Comparison of ENCODE assay signal across 24 cellular contexts in the genomic region with DNA sequence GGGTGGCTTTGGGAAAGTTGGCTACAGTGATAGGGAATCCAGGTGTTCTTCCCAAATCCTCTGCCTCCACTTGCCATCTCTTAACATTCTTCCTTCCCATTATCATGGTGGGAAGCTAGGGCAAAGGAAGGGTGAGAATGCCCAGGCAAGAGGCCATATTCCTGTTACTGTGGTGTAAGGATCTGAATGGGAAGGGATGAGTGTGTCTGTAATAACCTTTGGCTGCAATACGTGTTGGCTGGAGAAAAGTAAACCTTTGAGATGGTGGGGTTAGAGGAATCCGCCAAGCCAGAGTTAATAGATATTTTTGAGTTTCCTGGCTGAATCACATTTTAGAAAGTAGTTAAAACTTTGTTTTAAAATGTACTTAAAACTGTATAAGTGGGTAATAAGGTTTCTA. TPM values are rescaled to one million over a fixed set of nuclear protein-coding genes. Genes with fewer than 3 reads are reported as not detected.
A peak's percentile ranks its signal among the peaks of the same experiment; 100 is the strongest.
DNase-seq lines count a peak whose midpoint lies in the region; ATAC-seq, FAIRE-seq and TF ChIP-seq lines count a peak whose summit lies in the region.
"Had no signal": no experiment of that assay in that cellular context is flagged by ENCODE, and none has a peak within 500 bp of the region (broad histone marks: within the 10 kb centered on the region; RNA-seq: fewer than 3 reads in every experiment).

No MANE protein-coding gene starts in this region.

- H3K27ac ChIP-seq in liver (ENCODE audit: low read depth in 1 of 2, low read length in 2 of 2) (peak overlapping the region; percentile 52 to 76), HepG2 (ENCODE audit: extremely low read length, insufficient read depth, low read length) (no peak overlapping the region), foreskin keratinocyte (peak overlapping the region; percentile 56), psoas muscle (peak overlapping the region; percentile 79)
- H3K27ac ChIP-seq: BLaER1, KMS-11, Peyer's patch had no signal

- intact Hi-C loops in HepG2 (cut with micrococcal nuclease; ENCODE audit: unreplicated experiment) (no loop called here), psoas muscle (cut with DNase I) (loop anchor here in 1 of 2 donors (10.0 kb wide), 1 partner anchor 72 kb away; no protein-coding TSS in a partner anchor)

- H2AFZ ChIP-seq in HepG2 (ENCODE audit: low read length) = no peak overlapping the region

- H4K20me1 ChIP-seq in HepG2 (ENCODE audit: insufficient read depth, low read length) = no peaks in the 10 kb centered on the region
- H4K20me1 ChIP-seq: BLaER1 had no signal

- no peak for TF ChIP-seq EP300 in HepG2 (IDR thresholded peaks at IDR 0.05; ENCODE audit: low read depth in 2 of 2, low read length in 2 of 2)
- no peak for TF ChIP-seq EP300 in HepG2 (CRISPR knock-in tag; IDR thresholded peaks at IDR 0.05; ENCODE audit: borderline replicate concordance)

- no TSS peak for BruUV-seq in HepG2 (replicated peaks; lab: Mats Ljungman, UMichigan)

- in situ Hi-C loops in HepG2 (cut with HindIII; ENCODE audit: extremely low pct_ligation_motif_present, low pct_unique_long_range_greater_than_20kb) = no loop called here

- ATAC-seq in HepG2 (no peak), foreskin keratinocyte (no peak), psoas muscle (peak in 3 of 4 donors; percentile 34 to 70 (median 43))
- ATAC-seq: GM12878, Right ventricle myocardium inferior had no signal

- no peak overlapping the region for H3K4me2 ChIP-seq in HepG2 (ENCODE audit: low read depth, low read length)
- H3K4me2 ChIP-seq: BLaER1, KMS-11 had no signal

- TF ChIP-seq CTCF in liver (IDR thresholded peaks at IDR 0.05; ENCODE audit: low read depth, low read length, missing input control) (no peak), HepG2 (CRISPR knock-in tag; IDR thresholded peaks at IDR 0.05) (no peak), foreskin keratinocyte (conservative IDR thresholded peaks at IDR 0.05) (no peak), psoas muscle (IDR thresholded peaks at IDR 0.05) (no peak)

- no peak overlapping the region for H3K4me3 ChIP-seq in liver (ENCODE audit: low read depth in 1 of 3, low read length in 3 of 3)
- no peak overlapping the region for H3K4me3 ChIP-seq in HepG2 (replicated peaks in 1 of 3; ENCODE audit: insufficient read depth in 1 of 3, low read depth in 2 of 3, low read length in 3 of 3)
- no peak overlapping the region for H3K4me3 ChIP-seq in psoas muscle
- H3K4me3 ChIP-seq: BLaER1, GM12878, GM23248, Peyer's patch had no signal

- CTCF ChIA-PET in HepG2 (lab: Yijun Ruan, JAX; ENCODE audit: low intra/inter-chr PET ratio, low total read pairs) = no interaction called here

- TF ChIP-seq POLR2A in HepG2 (IDR thresholded peaks at IDR 0.05; ENCODE audit: insufficient read depth in 1 of 2, low read depth in 2 of 2, low read length in 2 of 2) = no peak

- WGBS in liver = 44% methylated on average over 2 of the region's 2 CpGs
- WGBS in HepG2 (ENCODE audit: low lambda C conversion rate) = 97% methylated on average over 2 of the region's 2 CpGs
- 52 to 70% (median 59%) methylated on average over 2 of the region's 2 CpGs for WGBS in psoas muscle, 3 donors

- POLR2A ChIA-PET in HepG2 (lab: Yijun Ruan, JAX) = no interaction called here

- H3K27me3 ChIP-seq in liver (ENCODE audit: control insufficient read depth in 4 of 4, insufficient read depth in 4 of 4, low read length in 3 of 4) = no peaks in the 10 kb centered on the region
- no peaks in the 10 kb centered on the region for H3K27me3 ChIP-seq in HepG2 (ENCODE audit: control insufficient read depth in 1 of 2, insufficient read depth in 2 of 2, low read length in 2 of 2)
- H3K27me3 ChIP-seq in foreskin keratinocyte = no peaks in the 10 kb centered on the region
- no peaks in the 10 kb centered on the region for H3K27me3 ChIP-seq in psoas muscle (ENCODE audit: insufficient read depth in 3 of 3, low read length in 2 of 3)
- H3K27me3 ChIP-seq: BLaER1, Peyer's patch had no signal

- TF ChIP-seq RAD21 in liver (IDR thresholded peaks at IDR 0.05) (no peak), HepG2 (CRISPR knock-in tag; IDR thresholded peaks at IDR 0.05) (no peak)

- H3K9ac ChIP-seq in liver (ENCODE audit: low read depth in 1 of 2, low read length in 2 of 2) = no peak overlapping the region
- H3K9ac ChIP-seq in HepG2 (ENCODE audit: insufficient read depth, low read depth, low read length) = no peak overlapping the region
- H3K9ac ChIP-seq: BLaER1, GM23248, KMS-11 had no signal

- no peak for DNase-seq in HepG2 (ENCODE audit: low spot score)
- DNase-seq in foreskin keratinocyte = no peak
- DNase-seq in psoas muscle = no peak
- DNase-seq in MV-4-11 (lab: John Stamatoyannopoulos, UW) = no peak
- no peak for DNase-seq in DMS53 treated with DMSO at 0.1 percent for 48 hours (lab: John Stamatoyannopoulos, UW; ENCODE audit: unreplicated experiment)
- DNase-seq in effector CD4-positive, alpha-beta T cell = no peak
- no peak for DNase-seq in NCI-H146 (lab: John Stamatoyannopoulos, UW)
- DNase-seq: DND-41, GM23248, MM.1S, NCI-H1105, NCI-H1694 treated with DMSO at 0.1 percent for 48 hours, NCI-H2107, NCI-H2227 treated with DMSO at 0.1 percent for 48 hours, NCI-H524 treated with DMSO at 0.1 percent for 48 hours, Peyer's patch had no signal

- FAIRE-seq in HepG2 (lab: Jason Lieb, UNC) = no peak
- FAIRE-seq: A204.1, G401.6, GM12878, GM18507 had no signal

- no peaks in the 10 kb centered on the region for H3K9me3 ChIP-seq in liver (ENCODE audit: control insufficient read depth in 4 of 4, low read length in 3 of 4)
- H3K9me3 ChIP-seq in HepG2 (ENCODE audit: low read length) = no peaks in the 10 kb centered on the region
- H3K9me3 ChIP-seq in psoas muscle = no peaks in the 10 kb centered on the region
- H3K9me3 ChIP-seq: BLaER1, Peyer's patch had no signal

- no peaks in the 10 kb centered on the region for H3K79me2 ChIP-seq in HepG2 (ENCODE audit: insufficient read depth, low read length)

- peaks cover 0 to 19% (median 14%) of the 10 kb centered on the region in 4 donors for H3K4me1 ChIP-seq in liver (ENCODE audit: control insufficient read depth in 4 of 4, insufficient read depth in 4 of 4, low read length in 3 of 4)
- no peaks in the 10 kb centered on the region for H3K4me1 ChIP-seq in HepG2 (ENCODE audit: insufficient read depth, low read length)
- H3K4me1 ChIP-seq in foreskin keratinocyte = peaks cover 25% of the 10 kb centered on the region
- peaks cover 92% of the 10 kb centered on the region for H3K4me1 ChIP-seq in psoas muscle
- H3K4me1 ChIP-seq: BLaER1, Peyer's patch had no signal

- peaks cover 0 to 3% (median 1%) of the 10 kb centered on the region in 4 donors for H3K36me3 ChIP-seq in liver (ENCODE audit: control insufficient read depth in 4 of 4, insufficient read depth in 3 of 4, low read depth in 1 of 4, low read length in 3 of 4)
- H3K36me3 ChIP-seq in HepG2 (replicated peaks in 1 of 2; ENCODE audit: control insufficient read depth in 1 of 2, insufficient read depth in 2 of 2, low read length in 2 of 2) = no peaks in the 10 kb centered on the region; a peak in 1 of 5 replicates
- peaks cover 0 to 23% of the 10 kb centered on the region in 2 donors for H3K36me3 ChIP-seq in psoas muscle (ENCODE audit: insufficient read depth in 1 of 2, low read depth in 1 of 2)
- H3K36me3 ChIP-seq: BLaER1, Peyer's patch had no signal

TF ChIP-seq in liver, 16 proteins besides CTCF, POLR2A, EP300 and RAD21 (continues in another document):
- peak in 1 of 2 donors; percentile 57 for TF ChIP-seq RXRA (IDR thresholded peaks at IDR 0.05)
- peak in 1 of 2 donors; percentile 35 for TF ChIP-seq JUND (IDR thresholded peaks at IDR 0.05)
- TF ChIP-seq GABPA (IDR thresholded peaks at IDR 0.05 in 1 of 2, conservative IDR thresholded peaks at IDR 0.05 in 1 of 2) = no peak
- TF ChIP-seq EGR1 (IDR thresholded peaks at IDR 0.05; ENCODE audit: low read depth in 2 of 2) = no peak

RNA-seq across cellular contexts. Expression of a gene that starts 45.9 kb away (rescaled TPM):
- total RNA-seq in liver (10 to 100 TPM in 1 of 2 donors, 1 to 10 TPM in 1; 5.9 to 15.1 TPM), HepG2 (2016; rRNA removed; fragmentation: Illumina TruSeq; extraction: Trizol) (4.3 and 5.3 TPM in 2 replicates), foreskin keratinocyte (17.5 and 18.0 TPM in 2 replicates), psoas muscle (10 to 100 TPM; 33.6 to 94.9 (median 65.4) TPM)
- polyA plus RNA-seq in liver (1 to 10 TPM; 3.0 to 9.3 TPM), HepG2 (2011; rRNA removed) (1.2 and 1.8 TPM in 2 replicates), foreskin keratinocyte (5.7 and 6.7 TPM in 2 replicates), psoas muscle (10 to 100 TPM in 1 of 3 donors, 1 to 10 TPM in 2; 6.0 to 34.5 (median 7.9) TPM)
- total RNA-seq in HepG2 (2016; cell fraction: cytosol; rRNA removed; fragmentation: Illumina TruSeq; extraction: Trizol; ENCODE audit: low read depth) = 0.35 and 0.81 TPM in 2 replicates
- total RNA-seq in HepG2 (2016; cell fraction: insoluble cytoplasmic fraction; rRNA removed; fragmentation: Illumina TruSeq; extraction: Trizol) = 3.7 and 6.0 TPM in 2 replicates
- 1.9 and 2.1 TPM in 2 replicates for total RNA-seq in HepG2 (2016; cell fraction: membrane; rRNA removed; fragmentation: Illumina TruSeq; extraction: Trizol)
- total RNA-seq in HepG2 (2016; cell fraction: nucleus; rRNA removed; fragmentation: Illumina TruSeq; extraction: Trizol) = 2.6 and 3.2 TPM in 2 replicates
- 0.90 and 1.1 TPM in 2 replicates for polyA plus RNA-seq in HepG2 (2011; cell fraction: cytosol; rRNA removed)
- 0.80 and 1.1 TPM in 2 replicates for polyA plus RNA-seq in HepG2 (2011; cell fraction: nucleus; rRNA removed)
- 0.76 and 1.7 TPM in 2 replicates for polyA plus RNA-seq in HepG2 (2012)
- polyA plus RNA-seq in HepG2 (2016; cell fraction: cytosol; fragmentation: Illumina TruSeq; extraction: Trizol; ENCODE audit: low read depth) = 0.14 and 0.21 TPM in 2 replicates
- 3.6 and 3.8 TPM in 2 replicates for polyA plus RNA-seq in HepG2 (2016; cell fraction: insoluble cytoplasmic fraction; fragmentation: Illumina TruSeq; extraction: Trizol; ENCODE audit: low read depth)
- 0.64 TPM in 2 replicates for polyA plus RNA-seq in HepG2 (2016; cell fraction: membrane; fragmentation: Illumina TruSeq; extraction: Trizol; ENCODE audit: low read depth)
- polyA plus RNA-seq in HepG2 (2016; cell fraction: nucleus; fragmentation: Illumina TruSeq; extraction: Trizol; ENCODE audit: insufficient read depth, low read depth) = 2.2 and 2.6 TPM in 2 replicates
- polyA minus RNA-seq in HepG2 (2011; rRNA and poly(A)+ RNA removed; ENCODE audit: low replicate concordance) = 4.0 and 5.3 TPM in 2 replicates
- polyA minus RNA-seq in HepG2 (2011; cell fraction: cytosol; rRNA and poly(A)+ RNA removed) = 2.8 and 3.2 TPM in 2 replicates
- polyA minus RNA-seq in HepG2 (2011; cell fraction: nucleus; rRNA and poly(A)+ RNA removed) = 2.1 and 3.5 TPM in 2 replicates

Comparison
In these comparisons a context has a peak if more than half of its experiments do, and no peak if none do; other contexts are left out.
1. ATAC-seq: peak in psoas muscle (3 of 4); none in HepG2 (single experiment) and foreskin keratinocyte (single experiment).